ENCODE assay signal across 10 cellular contexts in the genomic region with DNA sequence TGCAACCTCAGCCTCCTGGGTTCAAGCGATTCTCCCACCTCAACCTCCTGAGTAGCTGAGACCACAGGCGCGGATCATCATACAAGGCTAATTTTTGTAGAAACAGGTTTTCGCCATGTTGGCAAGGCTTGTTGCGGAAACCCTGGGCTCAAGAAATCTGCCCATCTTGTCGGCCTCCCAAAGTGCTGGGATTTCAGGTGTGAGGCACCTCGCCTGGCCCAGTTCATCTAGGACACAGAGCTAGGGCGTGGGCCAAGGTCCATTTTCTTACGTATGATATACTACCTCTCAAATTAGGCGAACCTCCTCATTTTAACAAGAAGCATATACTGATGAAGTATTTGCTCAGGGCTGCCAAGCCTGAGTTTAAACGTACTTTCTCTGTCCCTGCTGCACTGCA. TPM values are rescaled to one million over a fixed set of nuclear protein-coding genes. Genes with fewer than 3 reads are reported as not detected.
DNase-seq lines count a peak whose midpoint lies in the region; ATAC-seq and TF ChIP-seq lines count a peak whose summit lies in the region.
"Had no signal": no experiment of that assay in that cellular context is flagged by ENCODE, and none has a peak within 500 bp of the region (broad histone marks: within the 10 kb centered on the region; RNA-seq: fewer than 3 reads in every experiment).

No MANE protein-coding gene starts in this region.

- H3K27ac Mint-ChIP-seq in activated CD4-positive, alpha-beta T cell treated with anti-CD3 and anti-CD28 coated beads, Interleukin-2, amount 10 ng/mL, durations not matched to agents 7 days and 5 days: peak overlapping the region; percentile 73
- H3K27ac Mint-ChIP-seq in T-helper 17 cell: peak overlapping the region; percentile 96

- 71 to 84% (median 82%) methylated on average over 11 of the region's 11 CpGs for WGBS in spleen, 5 donors

- ATAC-seq in T-helper 17 cell: no peak
- no peak for ATAC-seq in GM21367 (IDR thresholded peaks at IDR 0.05; ENCODE audit: unreplicated experiment)

- peak overlapping the region; percentile 80 for H3K4me3 Mint-ChIP-seq in activated CD4-positive, alpha-beta T cell treated with anti-CD3 and anti-CD28 coated beads, Interleukin-2, amount 10 ng/mL, durations not matched to agents 7 days and 5 days
- peak overlapping the region; percentile 97 for H3K4me3 Mint-ChIP-seq in T-helper 17 cell

- H3K36me3 ChIP-seq in fibroblast of lung (ENCODE audit: control insufficient read depth, insufficient read depth, low read length) (peaks cover 9% of the 10 kb centered on the region), spleen (peaks cover 0 to 39% (median 21%) of the 10 kb centered on the region in 6 donors)

- no peaks in the 10 kb centered on the region for H3K27me3 ChIP-seq in fibroblast of lung (ENCODE audit: control insufficient read depth, insufficient read depth, low read length)
- no peaks in the 10 kb centered on the region for H3K27me3 ChIP-seq in spleen (replicated peaks in 1 of 7)
- H3K27me3 ChIP-seq: testis had no signal

- no peak for TF ChIP-seq CTCF in fibroblast of lung (conservative IDR thresholded peaks at IDR 0.05 in 1 of 2, IDR thresholded peaks at IDR 0.05 in 1 of 2; ENCODE audit: low read depth in 1 of 2, low read length in 2 of 2)
- TF ChIP-seq CTCF in spleen (IDR thresholded peaks at IDR 0.05 in 8 of 11, conservative IDR thresholded peaks at IDR 0.05 in 3 of 11): no peak

- H3K27ac ChIP-seq in fibroblast of lung (ENCODE audit: insufficient read depth, low read length): no peak overlapping the region
- H3K27ac ChIP-seq in spleen: peak overlapping the region in 3 of 8 donors; percentile 0 to 98 (median 98)
- H3K27ac ChIP-seq: testis had no signal

- DNase-seq in activated CD4-positive, alpha-beta T cell treated with anti-CD3 and anti-CD28 coated beads, Interleukin-2, amount 10 ng/mL, durations not matched to agents 7 days and 5 days: no peak
- no peak for DNase-seq in activated CD4-positive, alpha-beta T cell treated with anti-CD3 and anti-CD28 coated beads for 48 hours
- DNase-seq in T-helper 17 cell (no peak), fibroblast of lung (ENCODE audit: low read depth in 2 of 2) (no peak), spleen (no peak), nucleus accumbens (lab: John Stamatoyannopoulos, UW) (no peak), T1000 (lab: John Stamatoyannopoulos, UW) (no peak)
- DNase-seq: testis had no signal

- intact Hi-C loops in spleen (cut with DNase I; ENCODE audit: low total_unique reads): no loop called here

- CTCF ChIA-PET in activated CD4-positive, alpha-beta T cell treated with anti-CD3 and anti-CD28 coated beads, Interleukin-2, amount 10 ng/mL, durations not matched to agents 7 days and 5 days (lab: Charles Lee): interaction anchor here (1.0 kb wide), 1 partner anchor 15 kb away, joined by 3 read pairs; the partner anchor contains the start of gene LRR1

- H3K9me3 Mint-ChIP-seq in activated CD4-positive, alpha-beta T cell treated with anti-CD3 and anti-CD28 coated beads, Interleukin-2, amount 10 ng/mL, durations not matched to agents 7 days and 5 days: no peaks in the 10 kb centered on the region

- no peak overlapping the region for H2AFZ ChIP-seq in fibroblast of lung (ENCODE audit: low read length)
- H2AFZ ChIP-seq: parathyroid adenoma had no signal

- peaks cover 54% of the 10 kb centered on the region for H3K79me2 ChIP-seq in fibroblast of lung (ENCODE audit: control insufficient read depth, insufficient read depth, low read length)

- no peak for TF ChIP-seq POLR2A in spleen (IDR thresholded peaks at IDR 0.05)

- no peaks in the 10 kb centered on the region for H3K4me1 ChIP-seq in fibroblast of lung (ENCODE audit: control insufficient read depth, extremely low read depth, insufficient read depth, low read length)
- H3K4me1 ChIP-seq in spleen: peaks cover 21 to 72% (median 46%) of the 10 kb centered on the region in 6 donors

- H3K4me1 Mint-ChIP-seq in activated CD4-positive, alpha-beta T cell treated with anti-CD3 and anti-CD28 coated beads, Interleukin-2, amount 10 ng/mL, durations not matched to agents 7 days and 5 days: peaks cover 57% of the 10 kb centered on the region
- peaks cover 48% of the 10 kb centered on the region for H3K4me1 Mint-ChIP-seq in T-helper 17 cell

- H3K9ac ChIP-seq in fibroblast of lung (ENCODE audit: insufficient read depth, low read length): no peak overlapping the region
- H3K9ac ChIP-seq: parathyroid adenoma had no signal

- H3K4me3 ChIP-seq in fibroblast of lung (replicated peaks in 1 of 4; ENCODE audit: control extremely low read depth in 1 of 4, insufficient read depth in 1 of 4, low read depth in 3 of 4, low read length in 4 of 4): peak overlapping the region; percentile 68 to 97 (median 96)
- peak overlapping the region in 7 of 8 donors; percentile 0 to 95 (median 85) for H3K4me3 ChIP-seq in spleen
- H3K4me3 ChIP-seq: testis had no signal

- H3K36me3 Mint-ChIP-seq in activated CD4-positive, alpha-beta T cell treated with anti-CD3 and anti-CD28 coated beads, Interleukin-2, amount 10 ng/mL, durations not matched to agents 7 days and 5 days (ENCODE audit: low read depth): peaks cover 59% of the 10 kb centered on the region
- peaks cover 10% of the 10 kb centered on the region for H3K36me3 Mint-ChIP-seq in T-helper 17 cell (ENCODE audit: low read depth)

- POLR2A ChIA-PET in activated CD4-positive, alpha-beta T cell treated with anti-CD3 and anti-CD28 coated beads, Interleukin-2, amount 10 ng/mL, durations not matched to agents 7 days and 5 days (lab: Charles Lee): interaction anchor here (0.6 kb wide), 1 partner anchor 8 kb away, joined by 3 read pairs; no protein-coding TSS in a partner anchor

- no peaks in the 10 kb centered on the region for H4K20me1 ChIP-seq in fibroblast of lung (ENCODE audit: control insufficient read depth, extremely low read depth, insufficient read depth, low read length)

- no peaks in the 10 kb centered on the region for H3K27me3 Mint-ChIP-seq in activated CD4-positive, alpha-beta T cell treated with anti-CD3 and anti-CD28 coated beads, Interleukin-2, amount 10 ng/mL, durations not matched to agents 7 days and 5 days
- H3K27me3 Mint-ChIP-seq in T-helper 17 cell: no peaks in the 10 kb centered on the region

- no peaks in the 10 kb centered on the region for H3K9me3 ChIP-seq in T-helper 17 cell (ENCODE audit: control insufficient read depth, low read length, poor library complexity, severe bottlenecking)
- H3K9me3 ChIP-seq in fibroblast of lung (ENCODE audit: control insufficient read depth, insufficient read depth, low read depth, low read length): no peaks in the 10 kb centered on the region
- no peaks in the 10 kb centered on the region for H3K9me3 ChIP-seq in spleen
- H3K9me3 ChIP-seq: testis had no signal

- H3K4me2 ChIP-seq in fibroblast of lung (ENCODE audit: extremely low read depth, insufficient read depth, low read length): peak overlapping the region; percentile 59

RNA-seq across cellular contexts. Expression of gene RPS29, which starts 2.1 kb away (rescaled TPM):
- 1,000 to 10,000 TPM in 1 of 2 experiments, 100 to 1,000 TPM in 1; 860 to 1,679 TPM for total RNA-seq in activated CD4-positive, alpha-beta T cell treated with anti-CD3 and anti-CD28 coated beads, Interleukin-2, amount 10 ng/mL, durations not matched to agents 7 days and 5 days
- total RNA-seq in T-helper 17 cell: 1,000 to 10,000 TPM; 3,969 to 4,133 TPM
- 1,182 and 1,369 TPM in 2 replicates for total RNA-seq in fibroblast of lung
- 6,852 and 7,256 TPM in 2 replicates for polyA plus RNA-seq in fibroblast of lung
- 4,212 and 4,641 TPM in 2 replicates for polyA plus RNA-seq in fibroblast of lung (2012)
- 872 and 1,088 TPM in 2 replicates for polyA minus RNA-seq in fibroblast of lung (ENCODE audit: low replicate concordance)
- total RNA-seq in spleen: 1,000 to 10,000 TPM; 1,240 to 4,577 (median 1,855) TPM
- over 10,000 TPM in 1 of 3 donors, 1,000 to 10,000 TPM in 2; 5,592 to 11,620 (median 9,371) TPM for polyA plus RNA-seq in spleen

RNA-seq across cellular contexts. Expression of gene LRR1, which starts 14.7 kb away (rescaled TPM):
- total RNA-seq in activated CD4-positive, alpha-beta T cell treated with anti-CD3 and anti-CD28 coated beads, Interleukin-2, amount 10 ng/mL, durations not matched to agents 7 days and 5 days: 10 to 100 TPM; 45.5 to 53.2 TPM
- total RNA-seq in T-helper 17 cell (10 to 100 TPM in 1 of 2 donors, 1 to 10 TPM in 1; 7.4 to 10.3 TPM), fibroblast of lung (9.5 and 10.7 TPM in 2 replicates), spleen (10 to 100 TPM in 5 of 7 donors, 1 to 10 TPM in 2; 8.8 to 16.5 (median 12.7) TPM)
- polyA plus RNA-seq in fibroblast of lung (10.9 and 26.0 TPM in 2 replicates), spleen (10 to 100 TPM; 10.7 to 11.8 (median 11.7) TPM)
- polyA plus RNA-seq in fibroblast of lung (2012): 11.3 and 29.8 TPM in 2 replicates
- 1.0 and 4.0 TPM in 2 replicates for polyA minus RNA-seq in fibroblast of lung (ENCODE audit: low replicate concordance)

RNA-seq across cellular contexts. Expression of gene RPL36AL, which starts 36.4 kb away (rescaled TPM):
- 100 to 1,000 TPM; 249 to 262 TPM for total RNA-seq in activated CD4-positive, alpha-beta T cell treated with anti-CD3 and anti-CD28 coated beads, Interleukin-2, amount 10 ng/mL, durations not matched to agents 7 days and 5 days
- total RNA-seq in T-helper 17 cell (100 to 1,000 TPM; 209 to 250 TPM), fibroblast of lung (281 and 528 TPM in 2 replicates), spleen (100 to 1,000 TPM; 122 to 222 (median 157) TPM)
- polyA plus RNA-seq in fibroblast of lung (383 and 523 TPM in 2 replicates), spleen (100 to 1,000 TPM; 416 to 638 (median 530) TPM)
- polyA plus RNA-seq in fibroblast of lung (2012): 481 and 552 TPM in 2 replicates
- polyA minus RNA-seq in fibroblast of lung (ENCODE audit: low replicate concordance): 0.52 and 11.9 TPM in 2 replicates

RNA-seq across cellular contexts. Expression of gene MGAT2, which starts 36.5 kb away (rescaled TPM):
- 10 to 100 TPM; 53.1 to 57.3 TPM for total RNA-seq in activated CD4-positive, alpha-beta T cell treated with anti-CD3 and anti-CD28 coated beads, Interleukin-2, amount 10 ng/mL, durations not matched to agents 7 days and 5 days
- total RNA-seq in T-helper 17 cell: 10 to 100 TPM; 30.0 to 34.5 TPM
- total RNA-seq in fibroblast of lung: 50.3 and 60.4 TPM in 2 replicates
- 55.7 and 64.5 TPM in 2 replicates for polyA plus RNA-seq in fibroblast of lung
- polyA plus RNA-seq in fibroblast of lung (2012): 40.0 and 57.4 TPM in 2 replicates
- polyA minus RNA-seq in fibroblast of lung (ENCODE audit: low replicate concordance): 12.6 and 16.0 TPM in 2 replicates
- 10 to 100 TPM; 33.3 to 43.5 (median 39.7) TPM for total RNA-seq in spleen
- 10 to 100 TPM; 20.5 to 23.9 (median 23.5) TPM for polyA plus RNA-seq in spleen

RNA-seq across cellular contexts. Expression of gene DNAAF2, which starts 51.0 kb away (rescaled TPM):
- 1 to 10 TPM; 5.1 to 5.2 TPM for total RNA-seq in activated CD4-positive, alpha-beta T cell treated with anti-CD3 and anti-CD28 coated beads, Interleukin-2, amount 10 ng/mL, durations not matched to agents 7 days and 5 days
- 10 to 100 TPM; 25.7 to 34.0 TPM for total RNA-seq in T-helper 17 cell
- 9.1 and 10.3 TPM in 2 replicates for total RNA-seq in fibroblast of lung
- 6.1 and 6.5 TPM in 2 replicates for polyA plus RNA-seq in fibroblast of lung
- polyA plus RNA-seq in fibroblast of lung (2012): 4.2 and 5.3 TPM in 2 replicates
- 0.12 and 0.15 TPM in 2 replicates for polyA minus RNA-seq in fibroblast of lung (ENCODE audit: low replicate concordance)
- 10 to 100 TPM in 1 of 7 donors, 1 to 10 TPM in 6; 3.9 to 10.1 (median 6.3) TPM for total RNA-seq in spleen
- polyA plus RNA-seq in spleen: 1 to 10 TPM; 6.5 to 6.9 (median 6.6) TPM
